28 cellular contexts compared by ENCODE assay signal in genomic region chr11:97937501-97937900, GRCh38.
DNase-seq lines count a peak whose midpoint lies in the region; ATAC-seq and TF ChIP-seq lines count a peak whose summit lies in the region.
"Had no signal": no experiment of that assay in that cellular context is flagged by ENCODE, and none has a peak within 500 bp of the region (broad histone marks: within the 10 kb centered on the region; RNA-seq: fewer than 3 reads in every experiment).

No MANE protein-coding gene starts in this region.

- intact Hi-C loops in stomach (cut with DNase I; ENCODE audit: low total_unique reads): no loop called here

- WGBS in GM23248 (ENCODE audit: low coverage in 1 of 2, low lambda C conversion rate in 2 of 2, missing lambda C conversion rate in 2 of 2), 2 experiments: 23 to 33% methylated on average over 3 of the region's 3 CpGs
- WGBS in stomach, 5 donors: 76 to 83% (median 77%) methylated on average over 3 of the region's 3 CpGs

- H2AFZ ChIP-seq in GM23248: 0 out of 2 replicates have a peak overlapping the region, but pooled peaks have one; percentile 10

- H3K9ac ChIP-seq in GM23248: no peak overlapping the region

- H3K9me2 ChIP-seq in GM23248 (ENCODE audit: insufficient read depth): no peaks in the 10 kb centered on the region

- TF ChIP-seq CTCF in cardiac fibroblast (IDR thresholded peaks at IDR 0.05; ENCODE audit: low read depth, low read length) (no peak), stomach (IDR thresholded peaks at IDR 0.05) (no peak)

- H3K9me3 ChIP-seq in GM23248 (ENCODE audit: low read depth) (no peaks in the 10 kb centered on the region), stomach (no peaks in the 10 kb centered on the region)
- H3K9me3 ChIP-seq: thoracic aorta had no signal

- no peaks in the 10 kb centered on the region for H3F3A ChIP-seq in GM23248 (ENCODE audit: insufficient read depth)

- H3K27ac ChIP-seq in GM23248: no peak overlapping the region
- no peak overlapping the region for H3K27ac ChIP-seq in stomach
- H3K27ac ChIP-seq: epithelial cell of prostate, foreskin keratinocyte, thoracic aorta had no signal

- H3K27me3 ChIP-seq in GM23248 (replicated peaks; ENCODE audit: insufficient read depth) (no peaks in the 10 kb centered on the region), stomach (no peaks in the 10 kb centered on the region)
- H3K27me3 ChIP-seq: foreskin keratinocyte had no signal

- TF ChIP-seq EP300 in stomach (IDR thresholded peaks at IDR 0.05): no peak

- H3K4me3 ChIP-seq in GM23248: no peak overlapping the region
- H3K4me3 ChIP-seq in cardiac fibroblast (replicated peaks in 1 of 2; ENCODE audit: low read depth in 2 of 2, low read length in 2 of 2): no peak overlapping the region
- no peak overlapping the region for H3K4me3 ChIP-seq in stomach
- H3K4me3 ChIP-seq: thoracic aorta had no signal

- peak; percentile 49 for DNase-seq in GM23248
- peak; percentile 10 for DNase-seq in RPMI7951 (ENCODE audit: low read depth)
- peak; percentile 35 to 43 for DNase-seq in cardiac fibroblast (ENCODE audit: low read depth in 2 of 2)
- peak; percentile 2 for DNase-seq in renal cortical epithelial cell (ENCODE audit: low read depth)
- DNase-seq in activated CD4-positive, alpha-beta T cell treated with anti-CD3 and anti-CD28 coated beads for 4 hours: no peak
- no peak for DNase-seq in NCI-H2227 treated with DMSO at 0.1 percent for 48 hours (lab: John Stamatoyannopoulos, UW)
- DNase-seq in stomach: no peak
- DNase-seq: activated CD4-positive, alpha-beta T cell treated with anti-CD3 and anti-CD28 coated beads, Interleukin-2, amount 10 ng/mL, durations not matched to agents 7 days and 5 days; activated naive CD4-positive, alpha-beta T cell treated with anti-CD3 and anti-CD28 coated beads, Interleukin-2, amount 50 U/mL, for 16 hours; aorta; C1 segment of cervical spinal cord; Calu3; DND-41; foreskin keratinocyte; Karpas-422; left ventricle myocardium superior; natural killer cell; NCI-H1092; NCI-H187; NCI-H69; retina; RPMI8226; stimulated activated CD4-positive, alpha-beta T cell treated with anti-CD3 and anti-CD28 coated beads, Interleukin-4, amount 100 ng/mL, for 24 hours; stimulated activated naive B cell treated with anti-CD40 and anti-IgM and Interleukin-4, amounts not matched to agents 10 μg/mL and 1 μg/mL and 100 μg/mL, for 72 hours; T-helper 17 cell had no signal

- no peak for ATAC-seq in GM21723 (IDR thresholded peaks at IDR 0.05; ENCODE audit: unreplicated experiment)
- ATAC-seq: foreskin keratinocyte; left ventricle myocardium superior; natural killer cell; stimulated activated naive B cell treated with anti-CD40 and anti-IgM and Interleukin-4, amounts not matched to agents 10 μg/mL and 1 μg/mL and 100 μg/mL, for 72 hours; T-helper 17 cell had no signal

- no peak overlapping the region for H3K4me2 ChIP-seq in GM23248 (ENCODE audit: unreplicated experiment)

- no peaks in the 10 kb centered on the region for H4K20me1 ChIP-seq in GM23248 (ENCODE audit: insufficient read depth)

- in situ Hi-C loops in GM23248 (cut with MboI): no loop called here

- H3K36me3 ChIP-seq in GM23248 (ENCODE audit: low read depth) (no peaks in the 10 kb centered on the region), stomach (no peaks in the 10 kb centered on the region)
- H3K36me3 ChIP-seq: thoracic aorta had no signal

- H3K4me1 ChIP-seq in GM23248 (ENCODE audit: insufficient read depth) (peaks cover 11% of the 10 kb centered on the region), stomach (no peaks in the 10 kb centered on the region)
- H3K4me1 ChIP-seq: foreskin keratinocyte had no signal

- TF ChIP-seq POLR2A in stomach (IDR thresholded peaks at IDR 0.05): no peak

- H3K79me2 ChIP-seq in GM23248 (ENCODE audit: insufficient read depth): no peaks in the 10 kb centered on the region

Comparison
In these comparisons a context has a peak if more than half of its experiments do, and no peak if none do; other contexts are left out.
1. DNase-seq: peak in GM23248 (single experiment), RPMI7951 (single experiment), cardiac fibroblast (2 of 2) and renal cortical epithelial cell (single experiment); none in activated CD4-positive, alpha-beta T cell treated with anti-CD3 and anti-CD28 coated beads for 4 hours (0 of 2), NCI-H2227 treated with DMSO at 0.1 percent for 48 hours (single experiment) and stomach (single experiment).